Comparison of ENCODE assay signal across 8 cellular contexts in the genomic region with DNA sequence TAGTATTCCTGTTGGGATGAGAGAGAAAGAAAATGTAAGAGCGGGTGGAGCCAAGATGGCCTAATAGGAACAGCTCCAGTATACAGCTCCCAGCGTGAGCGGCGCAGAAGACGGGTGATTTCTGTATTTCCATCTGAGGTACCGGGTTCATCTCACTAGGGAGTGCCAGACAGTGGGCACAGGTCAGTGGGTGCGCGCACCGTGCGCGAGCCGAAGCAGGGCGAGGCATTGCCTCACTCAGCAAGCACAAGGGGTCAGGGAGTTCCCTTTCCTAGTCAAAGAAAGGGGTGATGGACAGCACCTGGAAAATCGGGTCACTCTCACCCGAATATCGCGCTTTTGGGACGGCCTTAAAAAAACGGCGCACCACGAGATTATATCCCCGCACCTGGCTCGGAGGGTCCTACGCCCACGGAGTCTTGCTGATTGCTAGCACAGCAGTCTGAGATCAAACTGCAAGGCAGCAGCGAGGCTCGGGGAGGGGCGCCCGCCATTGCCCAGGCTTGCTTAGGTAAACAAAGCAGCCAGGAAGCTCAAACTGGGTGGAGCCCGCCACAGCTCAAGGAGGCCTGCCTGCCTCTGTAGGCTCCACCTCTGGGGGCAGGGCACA.
DNase-seq lines count a peak whose midpoint lies in the region; ATAC-seq, FAIRE-seq and TF ChIP-seq lines count a peak whose summit lies in the region.
"Not testable (repeated sequence)": the region's sequence is repeated elsewhere in the genome, so short reads cannot be mapped to it uniquely, and the experiment has no call there.

No MANE protein-coding gene starts in this region.

- H3K4ac ChIP-seq in mesendoderm (ENCODE audit: low read depth, low read length) = not testable (repeated sequence)

- H3K79me2 ChIP-seq in K562 (ENCODE audit: control insufficient read depth, insufficient read depth, low read length); mesendoderm (ENCODE audit: control insufficient read depth, insufficient read depth, low read length): not testable (repeated sequence)

- not testable (repeated sequence) for H3K9me3 Mint-ChIP-seq in activated CD4-positive, alpha-beta memory T cell treated with anti-CD3 and anti-CD28 coated beads, Interleukin-2, amount 10 ng/mL, durations not matched to agents 7 days and 5 days

- H3K9ac ChIP-seq in K562 (ENCODE audit: insufficient read depth in 1 of 2, low read depth in 2 of 2, low read length in 2 of 2) = peak overlapping the region; percentile 30 to 68; a peak in 1 of 4 replicates
- H3K9ac ChIP-seq in mesendoderm (ENCODE audit: low read length) = peak overlapping the region; percentile 45

- H2BK120ac ChIP-seq in mesendoderm (ENCODE audit: low read depth, low read length) = not testable (repeated sequence)

- H3K9me3 ChIP-seq in K562 (replicated peaks; ENCODE audit: control insufficient read depth, insufficient read depth, low read depth, low read length) = not testable (repeated sequence)

- H4K20me1 ChIP-seq in K562 (replicated peaks; ENCODE audit: control insufficient read depth, insufficient read depth, low read length) = not testable (repeated sequence)

- not testable (repeated sequence) for TF ChIP-seq CTCF in K562 (IDR thresholded peaks at IDR 0.05 in 2 of 3, conservative IDR thresholded peaks at IDR 0.05 in 1 of 3; ENCODE audit: insufficient read depth in 2 of 3, low read depth in 1 of 3, low read length in 3 of 3)

- H3K27ac ChIP-seq in K562 (ENCODE audit: extremely low read depth, low read depth, low read length); mesendoderm (ENCODE audit: low read depth, low read length): not testable (repeated sequence)

- H3K9me1 ChIP-seq in K562 (ENCODE audit: control insufficient read depth, insufficient read depth, low read length) = not testable (repeated sequence)

- H3K79me1 ChIP-seq in mesendoderm (ENCODE audit: low read length) = not testable (repeated sequence)

- H2BK5ac ChIP-seq in mesendoderm (ENCODE audit: low read length) = not testable (repeated sequence)

- BruUV-seq in K562 (replicated peaks; lab: Mats Ljungman, UMichigan) = TSS peak; percentile 62

- peak overlapping the region; percentile 67 for H3K56ac ChIP-seq in mesendoderm (ENCODE audit: low read length)

- not testable (repeated sequence) for H2AK5ac ChIP-seq in mesendoderm (ENCODE audit: low read length)

- H3K36me3 Mint-ChIP-seq in activated CD4-positive, alpha-beta memory T cell treated with anti-CD3 and anti-CD28 coated beads, Interleukin-2, amount 10 ng/mL, durations not matched to agents 7 days and 5 days (ENCODE audit: low read depth) = not testable (repeated sequence)

- ATAC-seq in K562 = peak; percentile 66

- POLR2A ChIA-PET in activated CD4-positive, alpha-beta memory T cell treated with anti-CD3 and anti-CD28 coated beads, Interleukin-2, amount 10 ng/mL, durations not matched to agents 7 days and 5 days (lab: Charles Lee); K562 (lab: Yijun Ruan, JAX): not testable (repeated sequence)

- H2AFZ ChIP-seq in K562 (ENCODE audit: low read depth, low read length) = peak overlapping the region; percentile 79

- not testable (repeated sequence) for H3K18ac ChIP-seq in mesendoderm (ENCODE audit: low read length)

- H3K4me3 ChIP-seq in K562 = peak overlapping the region; percentile 30
- not testable (repeated sequence) for H3K4me3 ChIP-seq in mesendoderm (ENCODE audit: low read length)

- H3K27me3 Mint-ChIP-seq in activated CD4-positive, alpha-beta memory T cell treated with anti-CD3 and anti-CD28 coated beads, Interleukin-2, amount 10 ng/mL, durations not matched to agents 7 days and 5 days = not testable (repeated sequence)

- TF ChIP-seq EP300 in K562 (IDR thresholded peaks at IDR 0.05; ENCODE audit: low read length) = not testable (repeated sequence)

- not testable (repeated sequence) for H3K36me3 ChIP-seq in K562 (ENCODE audit: control insufficient read depth, insufficient read depth, low read length); mesendoderm (ENCODE audit: control insufficient read depth, insufficient read depth, low read length)

- not testable (repeated sequence) for TF ChIP-seq RAD21 in K562 (CRISPR knock-in tag; conservative IDR thresholded peaks at IDR 0.05 in 1 of 2, IDR thresholded peaks at IDR 0.05 in 1 of 2)

- H4K5ac ChIP-seq in mesendoderm (ENCODE audit: low read length) = not testable (repeated sequence)

- H3K27me3 ChIP-seq in K562 (ENCODE audit: control insufficient read depth in 2 of 2, insufficient read depth in 2 of 2, low read length in 2 of 2); mesendoderm (ENCODE audit: insufficient read depth, low read length, poor library complexity): not testable (repeated sequence)

- peak overlapping the region; percentile 39 for H4K8ac ChIP-seq in mesendoderm (ENCODE audit: low read depth, low read length)

- not testable (repeated sequence) for FAIRE-seq in K562 (lab: Jason Lieb, UNC)

- WGBS in K562 (ENCODE audit: insufficient coverage, low coverage, missing lambda C conversion rate) = under 1% methylated on average over 19 of the region's 30 CpGs
- whole genome bisulfite sequencing in mesendoderm (ENCODE audit: extremely low coverage, insufficient coverage, low lambda C conversion rate) = no CpG with 5 or more reads among the region's 30 CpGs

- peak overlapping the region; percentile 77 for H3K4me3 Mint-ChIP-seq in activated CD4-positive, alpha-beta memory T cell treated with anti-CD3 and anti-CD28 coated beads, Interleukin-2, amount 10 ng/mL, durations not matched to agents 7 days and 5 days

- peak overlapping the region; percentile 61 for H3K4me2 ChIP-seq in K562 (ENCODE audit: insufficient read depth, low read length)
- H3K4me2 ChIP-seq in mesendoderm (ENCODE audit: low read length) = not testable (repeated sequence)

- not testable (repeated sequence) for H2BK15ac ChIP-seq in mesendoderm (replicated peaks; ENCODE audit: low read depth)

- TF ChIP-seq POLR2A in K562 (conservative IDR thresholded peaks at IDR 0.05) = 0 out of 2 replicates have a peak, but pooled peaks have one; percentile 37

- H3K4me1 ChIP-seq in K562 (replicated peaks in 1 of 2; ENCODE audit: control insufficient read depth in 2 of 2, insufficient read depth in 2 of 2, low read length in 2 of 2); mesendoderm (ENCODE audit: control insufficient read depth, low read depth, low read length): not testable (repeated sequence)

- H3K23ac ChIP-seq in mesendoderm (ENCODE audit: low read length) = not testable (repeated sequence)

- not testable (repeated sequence) for H3K27ac Mint-ChIP-seq in activated CD4-positive, alpha-beta memory T cell treated with anti-CD3 and anti-CD28 coated beads, Interleukin-2, amount 10 ng/mL, durations not matched to agents 7 days and 5 days

- DNase-seq in ACHN = peak; percentile 51
- DNase-seq in HT-29 (ENCODE audit: low spot score) = peak; percentile 54
- DNase-seq in NCI-H69 (lab: John Stamatoyannopoulos, UW) = peak; percentile 69
- peak; percentile 17 for DNase-seq in activated CD4-positive, alpha-beta memory T cell treated with anti-CD3 and anti-CD28 coated beads, Interleukin-2, amount 10 ng/mL, durations not matched to agents 7 days and 5 days
- DNase-seq in K562 (ENCODE audit: extremely low read depth in 1 of 4, low spot score in 3 of 4) = peak in 1 of 4 experiments; percentile 2
- peak; percentile 18 for DNase-seq in glomerular visceral epithelial cell (ENCODE audit: extremely low spot score)
- DNase-seq in mesendoderm = peak; percentile 20
- DNase-seq in stimulated activated CD4-positive, alpha-beta T cell treated with anti-CD3 and anti-CD28 coated beads, Interleukin-1b, Interleukin-23, amount 100 ng/mL, for 48 hours = peak; percentile 25

- CTCF ChIA-PET in activated CD4-positive, alpha-beta memory T cell treated with anti-CD3 and anti-CD28 coated beads, Interleukin-2, amount 10 ng/mL, durations not matched to agents 7 days and 5 days (lab: Charles Lee); K562 (lab: Yijun Ruan, JAX; ENCODE audit: low intra/inter-chr PET ratio): not testable (repeated sequence)

- in situ Hi-C loops in ACHN (cut with HindIII; ENCODE audit: low pct_ligation_motif_present, low pct_unique_long_range_greater_than_20kb, low sequenced_read_pairs); K562 (cut with MboI): not testable (repeated sequence)

- not testable (repeated sequence) for H3K4me1 Mint-ChIP-seq in activated CD4-positive, alpha-beta memory T cell treated with anti-CD3 and anti-CD28 coated beads, Interleukin-2, amount 10 ng/mL, durations not matched to agents 7 days and 5 days

- intact Hi-C loops in K562 (cut with micrococcal nuclease) = not testable (repeated sequence)

TF ChIP-seq in K562, 482 proteins besides CTCF, POLR2A, EP300 and RAD21 (continues in another document):
- TF ChIP-seq FOXA3 (CRISPR knock-in tag; conservative IDR thresholded peaks at IDR 0.05 in 1 of 2, IDR thresholded peaks at IDR 0.05 in 1 of 2) = peak in 1 of 2 experiments; percentile 91; a peak in 2 of 4 replicates
- TF ChIP-seq SUPT5H (IDR thresholded peaks at IDR 0.05) = peak; percentile 32; the same call in 1 of the 2 replicates
- 0 out of 2 replicates have a peak, but pooled peaks have one; percentile 11 for TF ChIP-seq ATF7 (IDR thresholded peaks at IDR 0.05)
- TF ChIP-seq POLR2G (IDR thresholded peaks at IDR 0.05; ENCODE audit: low read depth, low read length) = peak; percentile 61
- TF ChIP-seq RBFOX2 (IDR thresholded peaks at IDR 0.05; ENCODE audit: low read depth, low read length) = peak; percentile 54
- TF ChIP-seq, protein P1, sequence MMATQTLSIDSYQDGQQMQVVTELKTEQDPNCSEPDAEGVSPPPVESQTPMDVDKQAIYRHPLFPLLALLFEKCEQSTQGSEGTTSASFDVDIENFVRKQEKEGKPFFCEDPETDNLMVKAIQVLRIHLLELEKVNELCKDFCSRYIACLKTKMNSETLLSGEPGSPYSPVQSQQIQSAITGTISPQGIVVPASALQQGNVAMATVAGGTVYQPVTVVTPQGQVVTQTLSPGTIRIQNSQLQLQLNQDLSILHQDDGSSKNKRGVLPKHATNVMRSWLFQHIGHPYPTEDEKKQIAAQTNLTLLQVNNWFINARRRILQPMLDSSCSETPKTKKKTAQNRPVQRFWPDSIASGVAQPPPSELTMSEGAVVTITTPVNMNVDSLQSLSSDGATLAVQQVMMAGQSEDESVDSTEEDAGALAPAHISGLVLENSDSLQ (IDR thresholded peaks at IDR 0.05) = peak; percentile 69
- 0 out of 2 replicates have a peak, but pooled peaks have one; percentile 16 for TF ChIP-seq EP400 (IDR thresholded peaks at IDR 0.05)
- TF ChIP-seq NRF1 (conservative IDR thresholded peaks at IDR 0.05 in 1 of 2, IDR thresholded peaks at IDR 0.05 in 1 of 2) = peak; percentile 34 to 44; a peak in 3 of 4 replicates
